In genomic region chr14:96417254-96417653, GRCh38 we compare ENCODE assay signal across 1 cellular context.
A peak's percentile ranks its signal among the peaks of the same experiment; 100 is the strongest.
TF ChIP-seq lines count a peak whose summit lies in the region.

No MANE protein-coding gene starts in this region.

TF ChIP-seq in IMR-90, 13 proteins besides CTCF, POLR2A, EP300 and RAD21:
- TF ChIP-seq USF2 (IDR thresholded peaks at IDR 0.05; ENCODE audit: low read depth, low read length) (no peak), CEBPB (IDR thresholded peaks at IDR 0.05; ENCODE audit: low read depth, low read length) (peak; percentile 30; the same call in 1 of the 2 replicates), MAZ (IDR thresholded peaks at IDR 0.05; ENCODE audit: borderline replicate concordance, low read depth, low read length) (no peak), NFE2L2 (IDR thresholded peaks at IDR 0.05; ENCODE audit: low read depth, low read length) (no peak), MAFK (IDR thresholded peaks at IDR 0.05; ENCODE audit: low read depth, low read length) (no peak)
TF ChIP-seq in IMR-90: peak in this region for 1.
